1 cellular context compared by ENCODE assay signal in the genomic region with DNA sequence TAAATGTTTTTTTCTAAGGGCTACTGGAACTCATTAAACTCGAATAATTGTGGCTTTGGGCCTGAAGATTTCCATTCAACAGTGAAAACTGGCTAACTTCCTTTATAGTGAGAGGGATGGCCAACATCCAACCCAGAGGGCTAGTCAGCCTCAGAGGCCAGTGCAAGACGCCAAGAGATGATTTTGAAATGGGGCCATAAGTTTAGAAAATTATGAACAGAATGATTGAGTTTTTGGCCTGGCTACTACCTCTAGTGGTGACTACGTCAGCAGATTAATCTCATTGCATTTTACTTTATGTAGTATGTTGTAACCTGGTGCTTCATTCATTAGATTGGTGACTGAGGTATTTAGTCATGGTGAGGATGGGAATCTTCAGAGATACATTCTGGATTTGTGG.
TF ChIP-seq lines count a peak whose summit lies in the region.

No MANE protein-coding gene starts in this region.

TF ChIP-seq in WTC11, 78 proteins besides CTCF, POLR2A, EP300 and RAD21 (continued from another document):
- no peak for TF ChIP-seq HMGXB4 (CRISPR knock-in tag; IDR thresholded peaks at IDR 0.05)
- no peak for TF ChIP-seq GTF2I (CRISPR knock-in tag; conservative IDR thresholded peaks at IDR 0.05)
- TF ChIP-seq SMAD4 (CRISPR knock-in tag; IDR thresholded peaks at IDR 0.05), result no peak
- no peak for TF ChIP-seq NR1H2 (CRISPR knock-in tag; IDR thresholded peaks at IDR 0.05)
- no peak for TF ChIP-seq CREM (CRISPR knock-in tag; IDR thresholded peaks at IDR 0.05)
- TF ChIP-seq, protein P1, sequence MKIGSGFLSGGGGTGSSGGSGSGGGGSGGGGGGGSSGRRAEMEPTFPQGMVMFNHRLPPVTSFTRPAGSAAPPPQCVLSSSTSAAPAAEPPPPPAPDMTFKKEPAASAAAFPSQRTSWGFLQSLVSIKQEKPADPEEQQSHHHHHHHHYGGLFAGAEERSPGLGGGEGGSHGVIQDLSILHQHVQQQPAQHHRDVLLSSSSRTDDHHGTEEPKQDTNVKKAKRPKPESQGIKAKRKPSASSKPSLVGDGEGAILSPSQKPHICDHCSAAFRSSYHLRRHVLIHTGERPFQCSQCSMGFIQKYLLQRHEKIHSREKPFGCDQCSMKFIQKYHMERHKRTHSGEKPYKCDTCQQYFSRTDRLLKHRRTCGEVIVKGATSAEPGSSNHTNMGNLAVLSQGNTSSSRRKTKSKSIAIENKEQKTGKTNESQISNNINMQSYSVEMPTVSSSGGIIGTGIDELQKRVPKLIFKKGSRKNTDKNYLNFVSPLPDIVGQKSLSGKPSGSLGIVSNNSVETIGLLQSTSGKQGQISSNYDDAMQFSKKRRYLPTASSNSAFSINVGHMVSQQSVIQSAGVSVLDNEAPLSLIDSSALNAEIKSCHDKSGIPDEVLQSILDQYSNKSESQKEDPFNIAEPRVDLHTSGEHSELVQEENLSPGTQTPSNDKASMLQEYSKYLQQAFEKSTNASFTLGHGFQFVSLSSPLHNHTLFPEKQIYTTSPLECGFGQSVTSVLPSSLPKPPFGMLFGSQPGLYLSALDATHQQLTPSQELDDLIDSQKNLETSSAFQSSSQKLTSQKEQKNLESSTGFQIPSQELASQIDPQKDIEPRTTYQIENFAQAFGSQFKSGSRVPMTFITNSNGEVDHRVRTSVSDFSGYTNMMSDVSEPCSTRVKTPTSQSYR (CRISPR knock-in tag; IDR thresholded peaks at IDR 0.05), result no peak
- TF ChIP-seq NR2C2 (CRISPR knock-in tag; IDR thresholded peaks at IDR 0.05), result no peak
- TF ChIP-seq TCF7 (CRISPR knock-in tag; IDR thresholded peaks at IDR 0.05; ENCODE audit: low read depth), result no peak
- TF ChIP-seq NFYB (CRISPR knock-in tag; conservative IDR thresholded peaks at IDR 0.05; ENCODE audit: low read depth), result no peak
- no peak for TF ChIP-seq ZNF423 (CRISPR knock-in tag; IDR thresholded peaks at IDR 0.05)
